Comparison of ENCODE assay signal across 20 cellular contexts in the genomic region with DNA sequence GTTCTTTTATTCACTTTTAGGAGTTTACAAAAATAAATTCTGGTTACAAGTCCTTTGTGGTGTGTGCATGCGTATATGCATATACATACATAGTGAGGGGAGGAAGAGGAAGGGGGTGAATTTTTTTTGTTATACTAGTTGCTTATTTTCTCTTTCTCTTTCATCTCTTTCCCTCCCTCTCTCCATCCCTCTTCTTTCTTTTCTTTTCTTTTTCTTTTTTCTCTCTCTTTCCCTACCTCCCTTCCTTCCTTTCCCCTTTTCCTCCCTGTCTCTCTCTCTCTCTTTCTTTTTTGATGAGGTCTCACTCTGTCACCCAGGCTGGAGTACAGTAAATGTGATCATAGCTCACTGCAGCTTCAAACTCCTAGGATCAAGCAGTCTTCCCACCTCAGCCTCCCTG. TPM values are rescaled to one million over a fixed set of nuclear protein-coding genes. Genes with fewer than 3 reads are reported as not detected.
DNase-seq lines count a peak whose midpoint lies in the region; ATAC-seq lines count a peak whose summit lies in the region.
"Had no signal": no experiment of that assay in that cellular context is flagged by ENCODE, and none has a peak within 500 bp of the region (broad histone marks: within the 10 kb centered on the region; RNA-seq: fewer than 3 reads in every experiment).

No MANE protein-coding gene starts in this region.

- H3K4me3 Mint-ChIP-seq in stimulated activated naive CD8-positive, alpha-beta T cell treated with anti-CD3 and anti-CD28 coated beads, Interleukin-15, Interleukin-2, amounts not matched to agents 100 ng/mL and 50 ng/mL, for 24 hours: no peak overlapping the region
- no peak overlapping the region for H3K4me3 Mint-ChIP-seq in activated naive CD8-positive, alpha-beta T cell treated with anti-CD3 and anti-CD28 coated beads for 36 hours
- H3K4me3 Mint-ChIP-seq in naive thymus-derived CD8-positive, alpha-beta T cell: peak overlapping the region in 3 of 10 donors; percentile 3 to 40 (median 34)
- H3K4me3 Mint-ChIP-seq: CD4-positive, alpha-beta memory T cell had no signal

- H3K36me3 Mint-ChIP-seq in stimulated activated naive CD8-positive, alpha-beta T cell treated with anti-CD3 and anti-CD28 coated beads, Interleukin-15, Interleukin-2, amounts not matched to agents 100 ng/mL and 50 ng/mL, for 24 hours (ENCODE audit: low read depth): peaks cover 28% of the 10 kb centered on the region
- H3K36me3 Mint-ChIP-seq in activated naive CD8-positive, alpha-beta T cell treated with anti-CD3 and anti-CD28 coated beads for 36 hours: peaks cover 21% of the 10 kb centered on the region
- H3K36me3 Mint-ChIP-seq in naive thymus-derived CD8-positive, alpha-beta T cell: peaks cover 4 to 57% (median 16%) of the 10 kb centered on the region in 3 donors

- H3K27ac Mint-ChIP-seq in stimulated activated naive CD8-positive, alpha-beta T cell treated with anti-CD3 and anti-CD28 coated beads, Interleukin-15, Interleukin-2, amounts not matched to agents 100 ng/mL and 50 ng/mL, for 24 hours: peak overlapping the region; percentile 42
- peak overlapping the region; percentile 36 for H3K27ac Mint-ChIP-seq in activated naive CD8-positive, alpha-beta T cell treated with anti-CD3 and anti-CD28 coated beads for 36 hours
- peak overlapping the region in 6 of 10 donors; percentile 23 to 83 (median 74) for H3K27ac Mint-ChIP-seq in naive thymus-derived CD8-positive, alpha-beta T cell

- no peak for DNase-seq in stimulated activated naive CD8-positive, alpha-beta T cell treated with anti-CD3 and anti-CD28 coated beads, Interleukin-15, Interleukin-2, amounts not matched to agents 100 U/mL and 50 U/mL, for 24 hours
- no peak for DNase-seq in activated naive CD8-positive, alpha-beta T cell treated with anti-CD3 and anti-CD28 coated beads for 36 hours
- DNase-seq in naive thymus-derived CD8-positive, alpha-beta T cell: no peak
- no peak for DNase-seq in left ventricle myocardium superior
- DNase-seq: BE2C; CD4-positive, alpha-beta memory T cell; DMS79; GOT3; KBM-7; MV-4-11; NCI-H1417; NCI-H187 treated with DMSO at 0.1 percent for 48 hours; NCI-H2171; NCI-H446; NCI-H748 treated with DMSO at 0.1 percent for 48 hours; OCI-M1; SIG-M5 had no signal

- no peaks in the 10 kb centered on the region for H3K27me3 Mint-ChIP-seq in stimulated activated naive CD8-positive, alpha-beta T cell treated with anti-CD3 and anti-CD28 coated beads, Interleukin-15, Interleukin-2, amounts not matched to agents 100 ng/mL and 50 ng/mL, for 24 hours
- H3K27me3 Mint-ChIP-seq in activated naive CD8-positive, alpha-beta T cell treated with anti-CD3 and anti-CD28 coated beads for 36 hours: no peaks in the 10 kb centered on the region
- H3K27me3 Mint-ChIP-seq in naive thymus-derived CD8-positive, alpha-beta T cell: no peaks in the 10 kb centered on the region
- H3K27me3 Mint-ChIP-seq: CD4-positive, alpha-beta memory T cell had no signal

- no peak for ATAC-seq in stimulated activated naive CD8-positive, alpha-beta T cell treated with anti-CD3 and anti-CD28 coated beads, Interleukin-15, Interleukin-2, amounts not matched to agents 100 U/mL and 50 U/mL, for 24 hours
- no peak for ATAC-seq in naive thymus-derived CD8-positive, alpha-beta T cell
- no peak for ATAC-seq in left ventricle myocardium superior
- ATAC-seq in GM18858 (IDR thresholded peaks at IDR 0.05; ENCODE audit: unreplicated experiment): no peak
- ATAC-seq in HG03342 (IDR thresholded peaks at IDR 0.05; ENCODE audit: unreplicated experiment): no peak

- peaks cover 32% of the 10 kb centered on the region for H3K4me1 Mint-ChIP-seq in stimulated activated naive CD8-positive, alpha-beta T cell treated with anti-CD3 and anti-CD28 coated beads, Interleukin-15, Interleukin-2, amounts not matched to agents 100 ng/mL and 50 ng/mL, for 24 hours (ENCODE audit: low read depth)
- peaks cover 40% of the 10 kb centered on the region for H3K4me1 Mint-ChIP-seq in activated naive CD8-positive, alpha-beta T cell treated with anti-CD3 and anti-CD28 coated beads for 36 hours
- peaks cover 21 to 42% (median 39%) of the 10 kb centered on the region in 4 donors for H3K4me1 Mint-ChIP-seq in naive thymus-derived CD8-positive, alpha-beta T cell

- intact Hi-C loops in left ventricle myocardium superior (cut with micrococcal nuclease): no loop called here

- POLR2A ChIA-PET in naive thymus-derived CD8-positive, alpha-beta T cell (lab: Charles Lee): no interaction called here

- no peaks in the 10 kb centered on the region for H3K9me3 Mint-ChIP-seq in stimulated activated naive CD8-positive, alpha-beta T cell treated with anti-CD3 and anti-CD28 coated beads, Interleukin-15, Interleukin-2, amounts not matched to agents 100 ng/mL and 50 ng/mL, for 24 hours
- no peaks in the 10 kb centered on the region for H3K9me3 Mint-ChIP-seq in activated naive CD8-positive, alpha-beta T cell treated with anti-CD3 and anti-CD28 coated beads for 36 hours
- no peaks in the 10 kb centered on the region for H3K9me3 Mint-ChIP-seq in naive thymus-derived CD8-positive, alpha-beta T cell

RNA-seq across cellular contexts. Expression of gene PPP6R2, which starts 14.1 kb away (rescaled TPM):
- total RNA-seq in activated naive CD8-positive, alpha-beta T cell treated with anti-CD3 and anti-CD28 coated beads for 36 hours: 10 to 100 TPM; 38.3 to 41.2 TPM
- 100 to 1,000 TPM in 1 of 2 experiments, 10 to 100 TPM in 1; 93.3 to 104 TPM for total RNA-seq in naive thymus-derived CD8-positive, alpha-beta T cell
- polyA plus RNA-seq in naive thymus-derived CD8-positive, alpha-beta T cell: 10 to 100 TPM; 13.3 to 29.1 (median 17.0) TPM
- 44.3 TPM for total RNA-seq in left ventricle myocardium superior

RNA-seq across cellular contexts. Expression of gene DENND6B, which starts 30.4 kb away (rescaled TPM):
- total RNA-seq in activated naive CD8-positive, alpha-beta T cell treated with anti-CD3 and anti-CD28 coated beads for 36 hours: 1 to 10 TPM; 4.2 to 4.7 TPM
- 1 to 10 TPM; 7.0 to 9.1 TPM for total RNA-seq in naive thymus-derived CD8-positive, alpha-beta T cell
- polyA plus RNA-seq in naive thymus-derived CD8-positive, alpha-beta T cell: 1 to 10 TPM in 2 of 3 donors, under 1 TPM in 1; 0.53 to 1.1 (median 1.0) TPM
- 1.4 TPM for total RNA-seq in left ventricle myocardium superior

RNA-seq across cellular contexts. Expression of gene PLXNB2, which starts 49.8 kb away (rescaled TPM):
- total RNA-seq in activated naive CD8-positive, alpha-beta T cell treated with anti-CD3 and anti-CD28 coated beads for 36 hours: 10 to 100 TPM; 16.1 to 16.8 TPM
- 10 to 100 TPM; 14.3 to 16.7 TPM for total RNA-seq in naive thymus-derived CD8-positive, alpha-beta T cell
- polyA plus RNA-seq in naive thymus-derived CD8-positive, alpha-beta T cell: 1 to 10 TPM in 2 of 3 donors, under 1 TPM in 1; 0.72 to 4.1 (median 1.1) TPM
- 81.7 TPM for total RNA-seq in left ventricle myocardium superior
